8 cellular contexts compared by ENCODE assay signal in genomic region chr2:109794074-109794737, GRCh38. TPM values are rescaled to one million over a fixed set of nuclear protein-coding genes. Genes with fewer than 3 reads are reported as not detected.
DNase-seq lines count a peak whose midpoint lies in the region; ATAC-seq and TF ChIP-seq lines count a peak whose summit lies in the region.
"Not testable (repeated sequence)": the region's sequence is repeated elsewhere in the genome, so short reads cannot be mapped to it uniquely, and the experiment has no call there.

RGPD5 (plus strand) TSS chr2:109794305; CDS start chr2:109794466, 161 bp downstream.

- DNase-seq in IMR-90; activated T-helper 2 cell treated with anti-CD3 and anti-CD28 coated beads, Interferon-gamma antibody, Interleukin-2, Interleukin-4, amounts not matched to agents 10 μg/mL and 5 μg/mL and 100 μg/mL, durations not matched to agents 14 hours and 24 hours and 36 hours (ENCODE audit: low spot score); fibroblast of villous mesenchyme (ENCODE audit: low read depth); stimulated activated naive B cell treated with anti-CD40 and anti-IgM and Interleukin-4, amounts not matched to agents 10 μg/mL and 1 μg/mL and 100 μg/mL, for 72 hours: not testable (repeated sequence)
- peak in 1 of 3 donors; percentile 7 for DNase-seq in mucosa of descending colon

- not testable (repeated sequence) for H3K4me1 Mint-ChIP-seq in activated T-helper 2 cell treated with anti-CD3 and anti-CD28 coated beads, Interferon-gamma antibody, Interleukin-2, Interleukin-4, amounts not matched to agents 10 μg/mL and 5 μg/mL and 100 μg/mL, durations not matched to agents 14 hours and 24 hours and 36 hours (ENCODE audit: low read depth); stimulated activated naive B cell treated with anti-CD40 and anti-IgM and Interleukin-4, amounts not matched to agents 10 μg/mL and 1 μg/mL and 100 μg/mL, for 72 hours

- H4K91ac ChIP-seq in IMR-90 (ENCODE audit: insufficient read depth, low read depth, low read length) = not testable (repeated sequence)

- H4K20me1 ChIP-seq in IMR-90 (ENCODE audit: insufficient read depth, low read length) = not testable (repeated sequence)

- H3K4me3 ChIP-seq in IMR-90 (ENCODE audit: insufficient read depth, low read depth, low read length); fibroblast of villous mesenchyme (ENCODE audit: low read depth, low read length); mucosa of descending colon: not testable (repeated sequence)

- in situ Hi-C loops in IMR-90 (cut with MboI; ENCODE audit: low sequenced_read_pairs) = not testable (repeated sequence)

- not testable (repeated sequence) for H3K18ac ChIP-seq in IMR-90 (ENCODE audit: low read depth, low read length)

- TF ChIP-seq RAD21 in IMR-90 (IDR thresholded peaks at IDR 0.05; ENCODE audit: low read length) = not testable (repeated sequence)

- not testable (repeated sequence) for TF ChIP-seq POLR2A in GM18505 (IDR thresholded peaks at IDR 0.05; ENCODE audit: borderline replicate concordance, extremely low read depth, insufficient read depth, insufficient read length); IMR-90 (IDR thresholded peaks at IDR 0.05; ENCODE audit: low read depth, low read length)

- not testable (repeated sequence) for H3K4ac ChIP-seq in IMR-90 (ENCODE audit: low read depth, low read length)

- not testable (repeated sequence) for H3K4me1 ChIP-seq in IMR-90 (ENCODE audit: control insufficient read depth, insufficient read depth, low read length); mucosa of descending colon (ENCODE audit: low read depth)

- POLR2A ChIA-PET in IMR-90 (lab: Charles Lee; ENCODE audit: unreplicated experiment) = not testable (repeated sequence)

- CTCF ChIA-PET in IMR-90 (lab: Yijun Ruan, JAX) = not testable (repeated sequence)

- H3K27ac Mint-ChIP-seq in activated T-helper 2 cell treated with anti-CD3 and anti-CD28 coated beads, Interferon-gamma antibody, Interleukin-2, Interleukin-4, amounts not matched to agents 10 μg/mL and 5 μg/mL and 100 μg/mL, durations not matched to agents 14 hours and 24 hours and 36 hours; stimulated activated naive B cell treated with anti-CD40 and anti-IgM and Interleukin-4, amounts not matched to agents 10 μg/mL and 1 μg/mL and 100 μg/mL, for 72 hours: not testable (repeated sequence)

- H3K27me3 Mint-ChIP-seq in activated T-helper 2 cell treated with anti-CD3 and anti-CD28 coated beads, Interferon-gamma antibody, Interleukin-2, Interleukin-4, amounts not matched to agents 10 μg/mL and 5 μg/mL and 100 μg/mL, durations not matched to agents 14 hours and 24 hours and 36 hours (ENCODE audit: low read depth); stimulated activated naive B cell treated with anti-CD40 and anti-IgM and Interleukin-4, amounts not matched to agents 10 μg/mL and 1 μg/mL and 100 μg/mL, for 72 hours: not testable (repeated sequence)

- not testable (repeated sequence) for H4K5ac ChIP-seq in IMR-90 (ENCODE audit: low read depth, low read length)

- not testable (repeated sequence) for H3K9me3 ChIP-seq in IMR-90 (ENCODE audit: control insufficient read depth, insufficient read depth, low read length); mucosa of descending colon

- BruUV-seq in IMR-90 (replicated peaks; lab: Mats Ljungman, UMichigan) = not testable (repeated sequence)

- not testable (repeated sequence) for H2AFZ ChIP-seq in IMR-90 (replicated peaks; ENCODE audit: low read length, poor library complexity)

- H3K9ac ChIP-seq in IMR-90 (ENCODE audit: low read depth, low read length) = not testable (repeated sequence)

- not testable (repeated sequence) for H2AK9ac ChIP-seq in IMR-90 (replicated peaks; ENCODE audit: low read depth, low read length, poor library complexity)

- H3K23ac ChIP-seq in IMR-90 (ENCODE audit: low read depth, low read length) = not testable (repeated sequence)

- not testable (repeated sequence) for H3K27ac ChIP-seq in IMR-90 (ENCODE audit: insufficient read depth, low read length)

- intact Hi-C loops in IMR-90 (cut with micrococcal nuclease); activated T-helper 2 cell treated with anti-CD3 and anti-CD28 coated beads, Interferon-gamma antibody, Interleukin-2, Interleukin-4, amounts not matched to agents 10 μg/mL and 5 μg/mL and 100 μg/mL, durations not matched to agents 14 hours and 24 hours and 36 hours (cut with micrococcal nuclease); mucosa of descending colon (cut with DNase I, micrococcal nuclease): not testable (repeated sequence)

- dilution Hi-C loops in IMR-90 (cut with HindIII; ENCODE audit: low sequenced_read_pairs, unreplicated experiment) = not testable (repeated sequence)

- H3K4me2 ChIP-seq in IMR-90 (ENCODE audit: low read depth, low read length) = not testable (repeated sequence)

- not testable (repeated sequence) for H3K9me1 ChIP-seq in IMR-90 (ENCODE audit: insufficient read depth, low read length)

- H3K56ac ChIP-seq in IMR-90 (ENCODE audit: extremely low read depth, insufficient read depth, low read length) = not testable (repeated sequence)

- not testable (repeated sequence) for H2BK15ac ChIP-seq in IMR-90 (ENCODE audit: low read depth, low read length)

- not testable (repeated sequence) for H2BK120ac ChIP-seq in IMR-90 (ENCODE audit: low read depth, low read length)

- not testable (repeated sequence) for H4K8ac ChIP-seq in IMR-90 (ENCODE audit: low read depth in 2 of 2, low read length in 2 of 2)

- not testable (repeated sequence) for H3K9me3 Mint-ChIP-seq in activated T-helper 2 cell treated with anti-CD3 and anti-CD28 coated beads, Interferon-gamma antibody, Interleukin-2, Interleukin-4, amounts not matched to agents 10 μg/mL and 5 μg/mL and 100 μg/mL, durations not matched to agents 14 hours and 24 hours and 36 hours; stimulated activated naive B cell treated with anti-CD40 and anti-IgM and Interleukin-4, amounts not matched to agents 10 μg/mL and 1 μg/mL and 100 μg/mL, for 72 hours

- not testable (repeated sequence) for H3K79me1 ChIP-seq in IMR-90 (ENCODE audit: low read depth in 1 of 2, low read length in 2 of 2)

- H2BK20ac ChIP-seq in IMR-90 (ENCODE audit: low read depth, low read length) = not testable (repeated sequence)

- not testable (repeated sequence) for H3K27me3 ChIP-seq in IMR-90 (ENCODE audit: control insufficient read depth, insufficient read depth, low read length)

- not testable (repeated sequence) for H2AK5ac ChIP-seq in IMR-90 (ENCODE audit: low read depth, low read length)

- TF ChIP-seq CTCF in IMR-90 (conservative IDR thresholded peaks at IDR 0.05; ENCODE audit: low read depth, low read length); fibroblast of villous mesenchyme (IDR thresholded peaks at IDR 0.05; ENCODE audit: insufficient read depth, low read depth, low read length); mucosa of descending colon (IDR thresholded peaks at IDR 0.05): not testable (repeated sequence)

- ATAC-seq in GM18505 (IDR thresholded peaks at IDR 0.05; ENCODE audit: unreplicated experiment) (peak; percentile 99), GM21423 (IDR thresholded peaks at IDR 0.05; ENCODE audit: unreplicated experiment) (peak; percentile 99), HG02970 (IDR thresholded peaks at IDR 0.05; ENCODE audit: low FRiP score, unreplicated experiment) (peak; percentile 99), IMR-90 (ENCODE audit: low read depth) (peak; percentile 100), mucosa of descending colon (peak; percentile 98)
- ATAC-seq in stimulated activated naive B cell treated with anti-CD40 and anti-IgM and Interleukin-4, amounts not matched to agents 10 μg/mL and 1 μg/mL and 100 μg/mL, for 72 hours (replicated peaks) = peak; percentile 100

- no CpG with 5 or more reads among the region's 77 CpGs for WGBS in IMR-90 (ENCODE audit: extremely low coverage in 2 of 2, insufficient read length in 1 of 2), 2 experiments

- H3K36me3 Mint-ChIP-seq in activated T-helper 2 cell treated with anti-CD3 and anti-CD28 coated beads, Interferon-gamma antibody, Interleukin-2, Interleukin-4, amounts not matched to agents 10 μg/mL and 5 μg/mL and 100 μg/mL, durations not matched to agents 14 hours and 24 hours and 36 hours (ENCODE audit: low read depth); stimulated activated naive B cell treated with anti-CD40 and anti-IgM and Interleukin-4, amounts not matched to agents 10 μg/mL and 1 μg/mL and 100 μg/mL, for 72 hours: not testable (repeated sequence)

- H3K14ac ChIP-seq in IMR-90 (replicated peaks; ENCODE audit: low read depth, low read length) = not testable (repeated sequence)

- H3K4me3 Mint-ChIP-seq in activated T-helper 2 cell treated with anti-CD3 and anti-CD28 coated beads, Interferon-gamma antibody, Interleukin-2, Interleukin-4, amounts not matched to agents 10 μg/mL and 5 μg/mL and 100 μg/mL, durations not matched to agents 14 hours and 24 hours and 36 hours (ENCODE audit: low read depth); stimulated activated naive B cell treated with anti-CD40 and anti-IgM and Interleukin-4, amounts not matched to agents 10 μg/mL and 1 μg/mL and 100 μg/mL, for 72 hours: not testable (repeated sequence)

- H2BK5ac ChIP-seq in IMR-90 (ENCODE audit: low read depth, low read length, poor library complexity, severe bottlenecking) = not testable (repeated sequence)

- not testable (repeated sequence) for H3K36me3 ChIP-seq in IMR-90 (ENCODE audit: control insufficient read depth, insufficient read depth, low read length); mucosa of descending colon (ENCODE audit: low read depth)

RNA-seq across cellular contexts. Expression of gene RGPD5, which starts in this region (rescaled TPM):
- total RNA-seq in IMR-90 (2012; rRNA removed) = 14.3 and 21.7 TPM in 2 replicates
- polyA plus RNA-seq in IMR-90 (2012; rRNA removed) = 1.1 and 2.5 TPM in 2 replicates
- polyA plus RNA-seq in IMR-90 (2012; cell fraction: cytosol; rRNA removed) = 0.58 and 1.1 TPM in 2 replicates
- polyA plus RNA-seq in IMR-90 (2012; cell fraction: nucleus; rRNA removed; ENCODE audit: low replicate concordance) = 3.9 and 25.6 TPM in 2 replicates
- 25.9 and 36.1 TPM in 2 replicates for total RNA-seq in activated T-helper 2 cell treated with anti-CD3 and anti-CD28 coated beads, Interferon-gamma antibody, Interleukin-2, Interleukin-4, amounts not matched to agents 10 μg/mL and 5 μg/mL and 100 μg/mL, durations not matched to agents 14 hours and 24 hours and 36 hours
- total RNA-seq in fibroblast of villous mesenchyme = 36.1 and 42.3 TPM in 2 replicates
- total RNA-seq in mucosa of descending colon = 10 to 100 TPM; 30.9 to 55.2 (median 50.9) TPM
